Comparison of ENCODE assay signal across 2 cellular contexts in the genomic region with DNA sequence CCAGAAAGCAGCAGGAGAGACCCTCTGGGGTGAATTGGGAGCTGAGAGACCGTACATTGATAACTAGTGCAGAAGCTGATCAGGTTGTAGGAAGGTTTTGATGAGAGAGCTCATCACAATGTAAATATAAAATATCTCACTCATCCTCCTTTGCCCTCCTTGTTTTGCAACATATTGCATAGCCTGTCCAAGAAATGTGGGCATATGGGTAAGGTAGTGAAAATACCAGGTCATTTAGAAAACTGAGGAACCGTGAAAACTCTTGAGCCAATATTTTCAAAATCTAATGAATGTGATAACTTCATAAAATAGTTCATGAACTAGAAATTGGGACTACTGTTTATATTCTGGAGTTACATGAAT.
TF ChIP-seq lines count a peak whose summit lies in the region.

No MANE protein-coding gene starts in this region.

TF ChIP-seq in HepG2, 621 proteins besides CTCF, POLR2A, EP300 and RAD21:
- no peak for TF ChIP-seq CBX1 (IDR thresholded peaks at IDR 0.05; ENCODE audit: low read depth)
- 0 out of 2 replicates have a peak, but pooled peaks have one; percentile 5 for TF ChIP-seq SP5 (CRISPR knock-in tag; IDR thresholded peaks at IDR 0.05; ENCODE audit: borderline replicate concordance, low read depth)
- no peak for TF ChIP-seq HES4 (CRISPR knock-in tag; IDR thresholded peaks at IDR 0.05; ENCODE audit: borderline replicate concordance)
- TF ChIP-seq YY1 (IDR thresholded peaks at IDR 0.05; ENCODE audit: insufficient read depth, insufficient replicate concordance, low read depth, low read length), result no peak

TF ChIP-seq in K562, 482 proteins besides CTCF, POLR2A, EP300 and RAD21:
- TF ChIP-seq TRIM28 (IDR thresholded peaks at IDR 0.05) (0 out of 2 replicates have a peak, but pooled peaks have one; percentile 1), ZNF778 (CRISPR knock-in tag; IDR thresholded peaks at IDR 0.05) (no peak), PRMT5 (CRISPR knock-in tag; IDR thresholded peaks at IDR 0.05) (no peak)
- TF ChIP-seq, protein P1, sequence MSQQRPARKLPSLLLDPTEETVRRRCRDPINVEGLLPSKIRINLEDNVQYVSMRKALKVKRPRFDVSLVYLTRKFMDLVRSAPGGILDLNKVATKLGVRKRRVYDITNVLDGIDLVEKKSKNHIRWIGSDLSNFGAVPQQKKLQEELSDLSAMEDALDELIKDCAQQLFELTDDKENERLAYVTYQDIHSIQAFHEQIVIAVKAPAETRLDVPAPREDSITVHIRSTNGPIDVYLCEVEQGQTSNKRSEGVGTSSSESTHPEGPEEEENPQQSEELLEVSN (IDR thresholded peaks at IDR 0.05; ENCODE audit: borderline replicate concordance in 1 of 2, extremely low read depth in 1 of 2, insufficient read depth in 1 of 2, insufficient read length in 1 of 2, low read depth in 1 of 2, low read length in 1 of 2, poor library complexity in 1 of 2, severe bottlenecking in 1 of 2), result no peak
